In genomic region chr1:60108223-60108622, GRCh38 we compare ENCODE assay signal across 26 cellular contexts.
DNase-seq lines count a peak whose midpoint lies in the region; ATAC-seq and TF ChIP-seq lines count a peak whose summit lies in the region.
"Had no signal": no experiment of that assay in that cellular context is flagged by ENCODE, and none has a peak within 500 bp of the region (broad histone marks: within the 10 kb centered on the region; RNA-seq: fewer than 3 reads in every experiment).

No MANE protein-coding gene starts in this region.

- no peaks in the 10 kb centered on the region for H3K9me3 ChIP-seq in Loucy (ENCODE audit: insufficient read depth, low read depth, low read length)
- H3K9me3 ChIP-seq: Caco-2, pancreas, Peyer's patch, right atrium auricular region, transverse colon had no signal

- ATAC-seq in HG03097 (IDR thresholded peaks at IDR 0.05; ENCODE audit: low FRiP score, unreplicated experiment) (no peak), GM18520 (IDR thresholded peaks at IDR 0.05; ENCODE audit: unreplicated experiment) (no peak)
- ATAC-seq: activated naive CD8-positive, alpha-beta T cell treated with anti-CD3 and anti-CD28 coated beads, Interleukin-2, amount 50 U/mL, for 24 hours; pancreas had no signal

- no peaks in the 10 kb centered on the region for H3K79me2 ChIP-seq in Loucy (ENCODE audit: insufficient read depth, low read length)

- no peak overlapping the region for H3K9ac ChIP-seq in Loucy (ENCODE audit: low read depth, low read length, poor library complexity, severe bottlenecking)
- H3K9ac ChIP-seq: BLaER1, GM23248 had no signal

- 0 out of 2 replicates have a peak overlapping the region, but pooled peaks have one; percentile 25 for H2AFZ ChIP-seq in Loucy (ENCODE audit: low read length)
- H2AFZ ChIP-seq: GM23248 had no signal

- H3K4me3 ChIP-seq in Loucy (ENCODE audit: low read length, poor library complexity, severe bottlenecking), result no peak overlapping the region
- H3K4me3 ChIP-seq: BLaER1, GM23248, pancreas, Peyer's patch, right atrium auricular region, smooth muscle cell, transverse colon had no signal

- no peaks in the 10 kb centered on the region for H3K27me3 ChIP-seq in Loucy (ENCODE audit: insufficient read depth, low read length, poor library complexity, severe bottlenecking)
- H3K27me3 ChIP-seq: BLaER1, pancreas, Peyer's patch, right atrium auricular region, transverse colon had no signal

- H4K20me1 ChIP-seq in Loucy (ENCODE audit: insufficient read depth, low read length, poor library complexity, severe bottlenecking), result no peaks in the 10 kb centered on the region
- H4K20me1 ChIP-seq: BLaER1 had no signal

- H3K4me2 ChIP-seq in Loucy (ENCODE audit: low read depth, low read length, poor library complexity, severe bottlenecking), result no peak overlapping the region
- H3K4me2 ChIP-seq: BLaER1, smooth muscle cell had no signal

- H3K9me2 ChIP-seq in Loucy (replicated peaks; ENCODE audit: low read depth, low read length), result no peaks in the 10 kb centered on the region

- no peaks in the 10 kb centered on the region for H3K36me3 ChIP-seq in Loucy (ENCODE audit: insufficient read depth, low read length)
- H3K36me3 ChIP-seq: BLaER1, pancreas, Peyer's patch, right atrium auricular region, transverse colon had no signal

- DNase-seq in DMS79 treated with DMSO at 0.1 percent for 48 hours (lab: John Stamatoyannopoulos, UW) (peak; percentile 77), astrocyte of the hippocampus (ENCODE audit: low read depth, low spot score) (peak; percentile 39), kidney tubule cell (ENCODE audit: low spot score) (peak; percentile 74), COLO668 (lab: John Stamatoyannopoulos, UW; ENCODE audit: unreplicated experiment) (no peak)
- DNase-seq: activated CD4-positive, alpha-beta T cell treated with anti-CD3 and anti-CD28 coated beads, Interleukin-2, amount 10 ng/mL, durations not matched to agents 24 days and 14 days; activated naive CD8-positive, alpha-beta T cell treated with anti-CD3 and anti-CD28 coated beads, Interleukin-2, amount 50 U/mL, for 24 hours; activated T-cell treated with anti-CD3 and anti-CD28 coated beads, Interleukin-2, amount 50 U/mL, for 48 hours; Caco-2; dermis blood vessel endothelial cell; GM23248; HFFc6; islet precursor cell; Karpas-422; NCI-H1694 treated with DMSO at 0.1 percent for 48 hours; nephron progenitor cell; pancreas; Peyer's patch; SHP77 treated with DMSO at 0.1 percent for 48 hours; stimulated activated CD4-positive, alpha-beta T cell treated with anti-CD3 and anti-CD28 coated beads, Interleukin-1b, Interleukin-23, amount 100 ng/mL, for 48 hours; transverse colon had no signal

- no peak for TF ChIP-seq CTCF in Loucy (conservative IDR thresholded peaks at IDR 0.05; ENCODE audit: low read length)

- H3F3A ChIP-seq in Loucy (ENCODE audit: low read depth), result no peaks in the 10 kb centered on the region

- peaks cover 45% of the 10 kb centered on the region for H3K4me1 ChIP-seq in Loucy (ENCODE audit: insufficient read depth, low read length, poor library complexity, severe bottlenecking)
- H3K4me1 ChIP-seq: BLaER1, Caco-2, pancreas, Peyer's patch, right atrium auricular region, transverse colon had no signal
